12 cellular contexts compared by ENCODE assay signal in genomic region chr17:58279016-58279671, GRCh38. TPM values are rescaled to one million over a fixed set of nuclear protein-coding genes. Genes with fewer than 3 reads are reported as not detected.
A peak's percentile ranks its signal among the peaks of the same experiment; 100 is the strongest.
DNase-seq lines count a peak whose midpoint lies in the region; ATAC-seq, FAIRE-seq and TF ChIP-seq lines count a peak whose summit lies in the region.
"Had no signal": no experiment of that assay in that cellular context is flagged by ENCODE, and none has a peak within 500 bp of the region (broad histone marks: within the 10 kb centered on the region; RNA-seq: fewer than 3 reads in every experiment).

No MANE protein-coding gene starts in this region.

- TF ChIP-seq POLR2A in right lobe of liver (IDR thresholded peaks at IDR 0.05), result no peak
- no peak for TF ChIP-seq POLR2A in H54 (IDR thresholded peaks at IDR 0.05; ENCODE audit: low read depth, low read length)
- TF ChIP-seq POLR2A in vagina (IDR thresholded peaks at IDR 0.05), result no peak

- intact Hi-C loops in dendritic cell treated with granulocyte-macrophage colony-stimulating factor and Interleukin-4, amounts not matched to agents 40 ng/mL and 50 ng/mL, for 4 days (cut with micrococcal nuclease), result loop anchor here (2.0 kb wide), 1 partner anchor 74 kb away; the partner anchor contains the start of gene SUPT4H1
- intact Hi-C loops in right lobe of liver (cut with DNase I), result no loop called here
- intact Hi-C loops in activated CD4-positive, alpha-beta memory T cell treated with anti-CD3 and anti-CD28 coated beads for 36 hours (cut with micrococcal nuclease), result no loop called here
- intact Hi-C loops in vagina (cut with DNase I), result no loop called here

- WGBS in right lobe of liver (ENCODE audit: insufficient coverage, low coverage, low lambda C conversion rate, missing lambda C conversion rate), result 4% methylated on average over 9 of the region's 59 CpGs

- no peaks in the 10 kb centered on the region for H3K27me3 ChIP-seq in right lobe of liver
- peaks cover 18 to 36% (median 22%) of the 10 kb centered on the region in 5 donors for H3K27me3 ChIP-seq in subcutaneous abdominal adipose tissue (ENCODE audit: control insufficient read depth in 5 of 5, insufficient read depth in 4 of 5, low read length in 5 of 5)
- no peaks in the 10 kb centered on the region for H3K27me3 ChIP-seq in vagina

- DNase-seq in NCI-H748 (lab: John Stamatoyannopoulos, UW; ENCODE audit: unreplicated experiment) (peak; percentile 27), NCI-H748 treated with DMSO at 0.1 percent for 48 hours (lab: John Stamatoyannopoulos, UW) (no peak), right lobe of liver (peak in 1 of 3 donors; percentile 31), H54 (ENCODE audit: insufficient read length, low spot score) (no peak), vagina (ENCODE audit: extremely low spot score in 2 of 2) (no peak)
- DNase-seq in activated CD4-positive, alpha-beta memory T cell treated with anti-CD3 and anti-CD28 coated beads for 36 hours, result no peak
- DNase-seq: NK-92 treated with Interleukin-12 subunit alpha and Interleukin-12 subunit beta, amount 100 ng/mL, for 24 hours; stimulated activated CD8-positive, alpha-beta memory T cell treated with anti-CD3 and anti-CD28 coated beads, Interleukin-4, amount 100 ng/mL, for 48 hours had no signal

- peak overlapping the region; percentile 78 for H3K27ac Mint-ChIP-seq in dendritic cell treated with granulocyte-macrophage colony-stimulating factor and Interleukin-4, amounts not matched to agents 40 ng/mL and 50 ng/mL, for 4 days
- H3K27ac Mint-ChIP-seq in activated CD4-positive, alpha-beta memory T cell treated with anti-CD3 and anti-CD28 coated beads for 36 hours, result no peak overlapping the region
- H3K27ac Mint-ChIP-seq: activated naive CD4-positive, alpha-beta T cell treated with anti-CD3 and anti-CD28 coated beads, Interleukin-2, amount 50 U/mL, for 24 hours had no signal

- no peak overlapping the region for H3K27ac ChIP-seq in right lobe of liver
- H3K27ac ChIP-seq in subcutaneous abdominal adipose tissue (ENCODE audit: low read depth, low read length), result no peak overlapping the region
- H3K27ac ChIP-seq in vagina, result no peak overlapping the region

- CTCF ChIA-PET in activated CD4-positive, alpha-beta memory T cell treated with anti-CD3 and anti-CD28 coated beads for 36 hours (lab: Charles Lee), result no interaction called here

- H3K4me1 ChIP-seq in right lobe of liver (peaks cover 0 to 10% (median 0%) of the 10 kb centered on the region in 4 donors), subcutaneous abdominal adipose tissue (ENCODE audit: control insufficient read depth in 5 of 5, insufficient read depth in 5 of 5, low read length in 5 of 5) (peaks cover 0 to 13% (median 10%) of the 10 kb centered on the region in 5 donors), vagina (peaks cover 10% of the 10 kb centered on the region)

- no peaks in the 10 kb centered on the region for H3K36me3 Mint-ChIP-seq in dendritic cell treated with granulocyte-macrophage colony-stimulating factor and Interleukin-4, amounts not matched to agents 40 ng/mL and 50 ng/mL, for 4 days (ENCODE audit: low read depth)
- H3K36me3 Mint-ChIP-seq in activated CD4-positive, alpha-beta memory T cell treated with anti-CD3 and anti-CD28 coated beads for 36 hours, result no peaks in the 10 kb centered on the region
- H3K36me3 Mint-ChIP-seq: activated naive CD4-positive, alpha-beta T cell treated with anti-CD3 and anti-CD28 coated beads, Interleukin-2, amount 50 U/mL, for 24 hours had no signal

- H3K27me3 Mint-ChIP-seq in dendritic cell treated with granulocyte-macrophage colony-stimulating factor and Interleukin-4, amounts not matched to agents 40 ng/mL and 50 ng/mL, for 4 days, result peaks cover 24% of the 10 kb centered on the region
- peaks cover 17% of the 10 kb centered on the region for H3K27me3 Mint-ChIP-seq in activated CD4-positive, alpha-beta memory T cell treated with anti-CD3 and anti-CD28 coated beads for 36 hours

- no peak for TF ChIP-seq CTCF in right lobe of liver (IDR thresholded peaks at IDR 0.05)
- TF ChIP-seq CTCF in vagina (IDR thresholded peaks at IDR 0.05), result no peak

- H3K4me3 ChIP-seq in right lobe of liver (peak overlapping the region in 1 of 3 donors; percentile 32), subcutaneous abdominal adipose tissue (ENCODE audit: low read depth in 1 of 5, low read length in 5 of 5) (peak overlapping the region in 3 of 5 donors; percentile 22 to 42 (median 39)), vagina (peak overlapping the region in 1 of 2 donors; percentile 6)

- no peaks in the 10 kb centered on the region for H3K9me3 Mint-ChIP-seq in dendritic cell treated with granulocyte-macrophage colony-stimulating factor and Interleukin-4, amounts not matched to agents 40 ng/mL and 50 ng/mL, for 4 days
- no peaks in the 10 kb centered on the region for H3K9me3 Mint-ChIP-seq in activated CD4-positive, alpha-beta memory T cell treated with anti-CD3 and anti-CD28 coated beads for 36 hours
- H3K9me3 Mint-ChIP-seq: activated naive CD4-positive, alpha-beta T cell treated with anti-CD3 and anti-CD28 coated beads, Interleukin-2, amount 50 U/mL, for 24 hours had no signal

- peak overlapping the region; percentile 77 for H3K4me3 Mint-ChIP-seq in dendritic cell treated with granulocyte-macrophage colony-stimulating factor and Interleukin-4, amounts not matched to agents 40 ng/mL and 50 ng/mL, for 4 days
- no peak overlapping the region for H3K4me3 Mint-ChIP-seq in activated CD4-positive, alpha-beta memory T cell treated with anti-CD3 and anti-CD28 coated beads for 36 hours
- H3K4me3 Mint-ChIP-seq: activated naive CD4-positive, alpha-beta T cell treated with anti-CD3 and anti-CD28 coated beads, Interleukin-2, amount 50 U/mL, for 24 hours had no signal

- POLR2A ChIA-PET in activated CD4-positive, alpha-beta memory T cell treated with anti-CD3 and anti-CD28 coated beads for 36 hours (lab: Charles Lee), result interaction anchor here (0.6 to 1.1 kb wide), 2 partner anchors 103 to 353 kb away, joined by 3 read pairs; no protein-coding TSS in a partner anchor

- H3K9me3 ChIP-seq in right lobe of liver (no peaks in the 10 kb centered on the region), subcutaneous abdominal adipose tissue (ENCODE audit: control insufficient read depth in 5 of 5, low read length in 5 of 5) (no peaks in the 10 kb centered on the region), vagina (no peaks in the 10 kb centered on the region)

- peak overlapping the region in 1 of 5 donors; percentile 30 for H3K9ac ChIP-seq in subcutaneous abdominal adipose tissue (ENCODE audit: low read length in 5 of 5)

- H3K36me3 ChIP-seq in right lobe of liver, result no peaks in the 10 kb centered on the region
- no peaks in the 10 kb centered on the region for H3K36me3 ChIP-seq in subcutaneous abdominal adipose tissue (ENCODE audit: control insufficient read depth in 5 of 5, insufficient read depth in 5 of 5, low read length in 5 of 5)
- no peaks in the 10 kb centered on the region for H3K36me3 ChIP-seq in vagina

- peaks cover 76% of the 10 kb centered on the region for H3K4me1 Mint-ChIP-seq in dendritic cell treated with granulocyte-macrophage colony-stimulating factor and Interleukin-4, amounts not matched to agents 40 ng/mL and 50 ng/mL, for 4 days (ENCODE audit: low read depth)
- no peaks in the 10 kb centered on the region for H3K4me1 Mint-ChIP-seq in activated CD4-positive, alpha-beta memory T cell treated with anti-CD3 and anti-CD28 coated beads for 36 hours (ENCODE audit: low read depth)

- ATAC-seq in right lobe of liver, result peak; percentile 38 to 63 (median 59)

- no peak for FAIRE-seq in H54 (lab: Jason Lieb, UNC)

RNA-seq across cellular contexts. Expression of gene MPO, which starts 1.6 kb away (rescaled TPM):
- total RNA-seq in right lobe of liver (1 to 10 TPM in 2 of 6 experiments, under 1 TPM in 2, not detected in 2; 0.26 to 4.2 (median 1.9) TPM), vagina (not detected)
- under 1 TPM; 0.17 to 0.22 TPM for total RNA-seq in activated CD4-positive, alpha-beta memory T cell treated with anti-CD3 and anti-CD28 coated beads for 36 hours
- total RNA-seq: A172 had no signal

RNA-seq across cellular contexts. Expression of gene LPO, which starts 40.8 kb away (rescaled TPM):
- total RNA-seq in right lobe of liver, result not detected
- not detected for total RNA-seq in activated CD4-positive, alpha-beta memory T cell treated with anti-CD3 and anti-CD28 coated beads for 36 hours
- not detected for total RNA-seq in vagina
- total RNA-seq: A172 had no signal

RNA-seq across cellular contexts. Expression of gene TSPOAP1, which starts 49.5 kb away (rescaled TPM):
- total RNA-seq in right lobe of liver, result 1 to 10 TPM in 5 of 6 experiments, under 1 TPM in 1; 0.87 to 8.3 (median 3.8) TPM
- total RNA-seq in activated CD4-positive, alpha-beta memory T cell treated with anti-CD3 and anti-CD28 coated beads for 36 hours, result 10 to 100 TPM; 21.6 to 22.7 TPM
- 7.1 TPM for total RNA-seq in vagina
- total RNA-seq: A172 had no signal
